ENCODE assay signal across 18 cellular contexts in genomic region chr22:30186048-30186447, GRCh38.
DNase-seq lines count a peak whose midpoint lies in the region; ATAC-seq and TF ChIP-seq lines count a peak whose summit lies in the region.
"Had no signal": no experiment of that assay in that cellular context is flagged by ENCODE, and none has a peak within 500 bp of the region (broad histone marks: within the 10 kb centered on the region; RNA-seq: fewer than 3 reads in every experiment).

No MANE protein-coding gene starts in this region.

- peaks cover 10% of the 10 kb centered on the region for H3F3A ChIP-seq in smooth muscle cell (ENCODE audit: low read depth)

- H3K27me3 Mint-ChIP-seq in natural killer cell treated with Interleukin-12 subunit alpha and Interleukin-12 subunit beta and Interleukin-15 and Interleukin-18, amount 100 ng/mL, for 72 hours = peaks cover 0 to 3% of the 10 kb centered on the region in 2 donors
- no peaks in the 10 kb centered on the region for H3K27me3 Mint-ChIP-seq in natural killer cell (ENCODE audit: low read depth in 2 of 2)

- no peaks in the 10 kb centered on the region for H4K20me1 ChIP-seq in smooth muscle cell (ENCODE audit: low read depth)

- H3K79me2 ChIP-seq in smooth muscle cell (ENCODE audit: low read depth) = no peaks in the 10 kb centered on the region

- no peaks in the 10 kb centered on the region for H3K9me3 Mint-ChIP-seq in natural killer cell treated with Interleukin-12 subunit alpha and Interleukin-12 subunit beta and Interleukin-15 and Interleukin-18, amount 100 ng/mL, for 72 hours
- H3K9me3 Mint-ChIP-seq in natural killer cell = no peaks in the 10 kb centered on the region
- H3K9me3 Mint-ChIP-seq: activated B cell treated with CpG ODN at 0.5 μM for 24 hours; CD8-positive, alpha-beta memory T cell; dendritic cell treated with granulocyte-macrophage colony-stimulating factor and Interleukin-4, amounts not matched to agents 40 ng/mL and 50 ng/mL, for 4 days; H9; nephron progenitor cell had no signal

- H3K36me3 Mint-ChIP-seq in natural killer cell treated with Interleukin-12 subunit alpha and Interleukin-12 subunit beta and Interleukin-15 and Interleukin-18, amount 100 ng/mL, for 72 hours = no peaks in the 10 kb centered on the region
- no peaks in the 10 kb centered on the region for H3K36me3 Mint-ChIP-seq in natural killer cell

- H3K4me2 ChIP-seq in smooth muscle cell = no peak overlapping the region

- H3K4me3 ChIP-seq in smooth muscle cell = no peak overlapping the region
- H3K4me3 ChIP-seq: adrenal gland, psoas muscle, testis had no signal

- H3K27me3 ChIP-seq in smooth muscle cell (ENCODE audit: low read depth) = no peaks in the 10 kb centered on the region
- H3K27me3 ChIP-seq: adrenal gland, testis had no signal

- no peak for DNase-seq in natural killer cell treated with Interleukin-12 subunit alpha and Interleukin-12 subunit beta and Interleukin-15 and Interleukin-18, amount 100 ng/mL, for 72 hours (ENCODE audit: low spot score)
- no peak for DNase-seq in natural killer cell
- peak; percentile 28 to 68 for DNase-seq in NCI-H2081 (lab: John Stamatoyannopoulos, UW)
- DNase-seq in SHP77 treated with DMSO at 0.1 percent for 48 hours (lab: John Stamatoyannopoulos, UW) = peak; percentile 81
- DNase-seq in smooth muscle cell (lab: John Stamatoyannopoulos, UW; ENCODE audit: unreplicated experiment) = no peak
- no peak for DNase-seq in germinal center (ENCODE audit: low spot score)
- no peak for DNase-seq in NCI-H1436 treated with DMSO at 0.1 percent for 48 hours (lab: John Stamatoyannopoulos, UW)
- no peak for DNase-seq in stimulated activated naive CD4-positive, alpha-beta T cell (lab: John Stamatoyannopoulos, UW)
- DNase-seq: activated B cell treated with CpG ODN at 0.5 μM for 24 hours; adrenal gland; CD8-positive, alpha-beta memory T cell; H9; NCI-H226; nephron progenitor cell; psoas muscle; stimulated activated CD8-positive, alpha-beta memory T cell treated with anti-CD3 and anti-CD28 coated beads, Interleukin-4, amount 100 ng/mL, for 48 hours; testis had no signal

- H2AFZ ChIP-seq in smooth muscle cell (ENCODE audit: low read depth) = no peak overlapping the region

- H3K4me3 Mint-ChIP-seq in natural killer cell treated with Interleukin-12 subunit alpha and Interleukin-12 subunit beta and Interleukin-15 and Interleukin-18, amount 100 ng/mL, for 72 hours = no peak overlapping the region
- H3K4me3 Mint-ChIP-seq in natural killer cell = no peak overlapping the region
- H3K4me3 Mint-ChIP-seq: activated B cell treated with CpG ODN at 0.5 μM for 24 hours; CD8-positive, alpha-beta memory T cell; dendritic cell treated with granulocyte-macrophage colony-stimulating factor and Interleukin-4, amounts not matched to agents 40 ng/mL and 50 ng/mL, for 4 days; H9; nephron progenitor cell had no signal

- H3K36me3 ChIP-seq in smooth muscle cell (ENCODE audit: low read depth) = no peaks in the 10 kb centered on the region
- H3K36me3 ChIP-seq: adrenal gland had no signal

- no peak for TF ChIP-seq CTCF in natural killer cell (IDR thresholded peaks at IDR 0.05)
- TF ChIP-seq CTCF in smooth muscle cell (IDR thresholded peaks at IDR 0.05; ENCODE audit: borderline replicate concordance, insufficient read depth, poor library complexity, severe bottlenecking) = no peak

- H3K9ac ChIP-seq in smooth muscle cell (ENCODE audit: low read depth) = no peak overlapping the region

- peak overlapping the region; percentile 91 for H3K27ac ChIP-seq in smooth muscle cell (ENCODE audit: low read depth)
- H3K27ac ChIP-seq: adrenal gland, psoas muscle, testis had no signal

- intact Hi-C loops in natural killer cell (cut with micrococcal nuclease) = loop anchor here (5.0 kb wide), 1 partner anchor 36 kb away; no protein-coding TSS in a partner anchor

- peaks cover 21 to 40% of the 10 kb centered on the region in 2 donors for H3K4me1 Mint-ChIP-seq in natural killer cell treated with Interleukin-12 subunit alpha and Interleukin-12 subunit beta and Interleukin-15 and Interleukin-18, amount 100 ng/mL, for 72 hours (ENCODE audit: low read depth in 2 of 2)
- H3K4me1 Mint-ChIP-seq in natural killer cell = peaks cover 13 to 14% of the 10 kb centered on the region in 2 donors

- H3K4me1 ChIP-seq in smooth muscle cell (ENCODE audit: low read depth) = peaks cover 10% of the 10 kb centered on the region
- H3K4me1 ChIP-seq: psoas muscle, testis had no signal

- peak overlapping the region; percentile 9 to 15 for H3K27ac Mint-ChIP-seq in natural killer cell treated with Interleukin-12 subunit alpha and Interleukin-12 subunit beta and Interleukin-15 and Interleukin-18, amount 100 ng/mL, for 72 hours
- peak overlapping the region in 1 of 2 donors; percentile 44 for H3K27ac Mint-ChIP-seq in natural killer cell
- H3K27ac Mint-ChIP-seq: activated B cell treated with CpG ODN at 0.5 μM for 24 hours; dendritic cell treated with granulocyte-macrophage colony-stimulating factor and Interleukin-4, amounts not matched to agents 40 ng/mL and 50 ng/mL, for 4 days; H9; nephron progenitor cell had no signal

- ATAC-seq in natural killer cell treated with Interleukin-12 subunit alpha and Interleukin-12 subunit beta and Interleukin-15 and Interleukin-18, amount 100 ng/mL, for 72 hours = no peak
- no peak for ATAC-seq in natural killer cell
- ATAC-seq: psoas muscle had no signal

- H3K9me3 ChIP-seq in smooth muscle cell (replicated peaks; ENCODE audit: low read depth) = no peaks in the 10 kb centered on the region
- H3K9me3 ChIP-seq: adrenal gland, psoas muscle, testis had no signal

Comparison
In these comparisons a context has a peak if more than half of its experiments do, and no peak if none do; other contexts are left out.
1. DNase-seq: peak in NCI-H2081 (2 of 2) and SHP77 treated with DMSO at 0.1 percent for 48 hours (single experiment); none in natural killer cell treated with Interleukin-12 subunit alpha and Interleukin-12 subunit beta and Interleukin-15 and Interleukin-18, amount 100 ng/mL, for 72 hours (single experiment), natural killer cell (single experiment), smooth muscle cell (single experiment), germinal center (single experiment), NCI-H1436 treated with DMSO at 0.1 percent for 48 hours (single experiment) and stimulated activated naive CD4-positive, alpha-beta T cell (0 of 6).